1 cellular context compared by ENCODE assay signal in genomic region chr2:96887419-96888081, GRCh38.
TF ChIP-seq lines count a peak whose summit lies in the region.

No MANE protein-coding gene starts in this region.

TF ChIP-seq in IMR-90, 13 proteins besides CTCF, POLR2A, EP300 and RAD21:
- no peak for TF ChIP-seq NFE2L2 (IDR thresholded peaks at IDR 0.05; ENCODE audit: low read depth, low read length)
- no peak for TF ChIP-seq SMC3 (IDR thresholded peaks at IDR 0.05; ENCODE audit: low read depth, low read length)
- TF ChIP-seq ELK1 (IDR thresholded peaks at IDR 0.05; ENCODE audit: borderline replicate concordance, low read depth, low read length): no peak
- no peak for TF ChIP-seq RCOR1 (IDR thresholded peaks at IDR 0.05; ENCODE audit: insufficient replicate concordance, low read length)
- no peak for TF ChIP-seq CEBPB (IDR thresholded peaks at IDR 0.05; ENCODE audit: low read depth, low read length)
- no peak for TF ChIP-seq FOS (IDR thresholded peaks at IDR 0.05; ENCODE audit: low read depth, low read length)
- TF ChIP-seq MAZ (IDR thresholded peaks at IDR 0.05; ENCODE audit: borderline replicate concordance, low read depth, low read length): no peak
- TF ChIP-seq BHLHE40 (IDR thresholded peaks at IDR 0.05; ENCODE audit: low read depth, low read length): no peak
